Comparison of ENCODE assay signal across 18 cellular contexts in the genomic region with DNA sequence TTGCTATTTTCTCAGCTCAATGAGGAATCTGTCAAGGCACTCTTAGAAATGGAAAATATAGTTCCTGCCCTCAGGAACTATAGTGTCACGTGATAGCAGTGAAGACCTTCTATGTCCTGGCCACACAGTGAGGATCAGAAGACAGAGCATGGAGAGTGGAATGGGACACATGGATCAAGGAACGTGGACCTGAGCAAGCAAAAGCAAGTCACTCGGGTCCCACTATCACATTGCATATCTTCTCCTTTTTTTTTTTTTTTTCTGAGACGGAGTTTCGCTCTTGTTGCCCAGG. TPM values are rescaled to one million over a fixed set of nuclear protein-coding genes. Genes with fewer than 3 reads are reported as not detected.
DNase-seq lines count a peak whose midpoint lies in the region; ATAC-seq and TF ChIP-seq lines count a peak whose summit lies in the region.
"Had no signal": no experiment of that assay in that cellular context is flagged by ENCODE, and none has a peak within 500 bp of the region (broad histone marks: within the 10 kb centered on the region; RNA-seq: fewer than 3 reads in every experiment).

No MANE protein-coding gene starts in this region.

- H3K9ac ChIP-seq in fibroblast of lung (ENCODE audit: insufficient read depth, low read length) = no peak overlapping the region

- no peaks in the 10 kb centered on the region for H4K20me1 ChIP-seq in fibroblast of lung (ENCODE audit: control insufficient read depth, extremely low read depth, insufficient read depth, low read length)

- H3K27ac Mint-ChIP-seq in activated CD4-positive, alpha-beta T cell treated with anti-CD3 and anti-CD28 coated beads, Interleukin-2, amount 10 ng/mL, durations not matched to agents 7 days and 5 days = peak overlapping the region; percentile 92
- H3K27ac Mint-ChIP-seq in stimulated activated naive CD8-positive, alpha-beta T cell treated with anti-CD3 and anti-CD28 coated beads, Interleukin-15, amount 100 ng/mL, for 72 hours = no peak overlapping the region

- TF ChIP-seq CTCF in RWPE1 (conservative IDR thresholded peaks at IDR 0.05; ENCODE audit: low read depth) = no peak
- TF ChIP-seq CTCF in fibroblast of lung (conservative IDR thresholded peaks at IDR 0.05 in 1 of 2, IDR thresholded peaks at IDR 0.05 in 1 of 2; ENCODE audit: low read depth in 1 of 2, low read length in 2 of 2) = no peak

- no peak for ATAC-seq in stimulated activated naive CD8-positive, alpha-beta T cell treated with anti-CD3 and anti-CD28 coated beads, Interleukin-15, amount 100 ng/mL, for 72 hours

- peaks cover 77% of the 10 kb centered on the region for H3K4me1 ChIP-seq in fibroblast of lung (ENCODE audit: control insufficient read depth, extremely low read depth, insufficient read depth, low read length)

- no peaks in the 10 kb centered on the region for H3K27me3 Mint-ChIP-seq in activated CD4-positive, alpha-beta T cell treated with anti-CD3 and anti-CD28 coated beads, Interleukin-2, amount 10 ng/mL, durations not matched to agents 7 days and 5 days
- H3K27me3 Mint-ChIP-seq in stimulated activated naive CD8-positive, alpha-beta T cell treated with anti-CD3 and anti-CD28 coated beads, Interleukin-15, amount 100 ng/mL, for 72 hours = peaks cover 18% of the 10 kb centered on the region

- peaks cover 8% of the 10 kb centered on the region for H3K36me3 ChIP-seq in fibroblast of lung (ENCODE audit: control insufficient read depth, insufficient read depth, low read length)
- H3K36me3 ChIP-seq: colonic mucosa, upper lobe of left lung had no signal

- H3K9me3 ChIP-seq in fibroblast of lung (ENCODE audit: control insufficient read depth, insufficient read depth, low read depth, low read length) = no peaks in the 10 kb centered on the region
- H3K9me3 ChIP-seq: colonic mucosa, mucosa of descending colon, upper lobe of left lung had no signal

- no peak for DNase-seq in activated CD4-positive, alpha-beta T cell treated with anti-CD3 and anti-CD28 coated beads, Interleukin-2, amount 10 ng/mL, durations not matched to agents 7 days and 5 days
- DNase-seq in activated CD4-positive, alpha-beta T cell treated with anti-CD3 and anti-CD28 coated beads, Interleukin-2, amount 50 U/mL, for 48 hours = no peak
- DNase-seq in RWPE1 (ENCODE audit: low spot score) (no peak), fibroblast of lung (ENCODE audit: low read depth in 2 of 2) (no peak), NCI-H2227 (lab: John Stamatoyannopoulos, UW; ENCODE audit: unreplicated experiment) (no peak), HT-29 (ENCODE audit: low spot score) (no peak), mucosa of gallbladder (ENCODE audit: low spot score) (no peak)
- no peak for DNase-seq in stimulated activated naive CD8-positive, alpha-beta T cell treated with anti-CD3 and anti-CD28 coated beads, Interleukin-15, amount 100 ng/mL, for 72 hours
- DNase-seq: activated effector memory CD4-positive, alpha-beta T cell treated with anti-CD3 and anti-CD28 coated beads, Interleukin-2, amount 50 U/mL, for 16 hours; colonic mucosa; DND-41; foreskin fibroblast; mucosa of descending colon; NCI-H1048; NCI-H446; SHP77; upper lobe of left lung had no signal

- peaks cover 97% of the 10 kb centered on the region for H3K79me2 ChIP-seq in fibroblast of lung (ENCODE audit: control insufficient read depth, insufficient read depth, low read length)

- H3K27ac ChIP-seq in RWPE1 (peak overlapping the region; percentile 53), fibroblast of lung (ENCODE audit: insufficient read depth, low read length) (peak overlapping the region; percentile 50)

- peaks cover 61% of the 10 kb centered on the region for H3K36me3 Mint-ChIP-seq in activated CD4-positive, alpha-beta T cell treated with anti-CD3 and anti-CD28 coated beads, Interleukin-2, amount 10 ng/mL, durations not matched to agents 7 days and 5 days (ENCODE audit: low read depth)

- H2AFZ ChIP-seq in fibroblast of lung (ENCODE audit: low read length) = no peak overlapping the region

- no peaks in the 10 kb centered on the region for H3K27me3 ChIP-seq in fibroblast of lung (ENCODE audit: control insufficient read depth, insufficient read depth, low read length)
- H3K27me3 ChIP-seq: colonic mucosa, upper lobe of left lung had no signal

- H3K9me3 Mint-ChIP-seq in activated CD4-positive, alpha-beta T cell treated with anti-CD3 and anti-CD28 coated beads, Interleukin-2, amount 10 ng/mL, durations not matched to agents 7 days and 5 days = peaks cover 5% of the 10 kb centered on the region
- H3K9me3 Mint-ChIP-seq in stimulated activated naive CD8-positive, alpha-beta T cell treated with anti-CD3 and anti-CD28 coated beads, Interleukin-15, amount 100 ng/mL, for 72 hours = peaks cover 0 to 6% of the 10 kb centered on the region in 2 donors

- POLR2A ChIA-PET in activated CD4-positive, alpha-beta T cell treated with anti-CD3 and anti-CD28 coated beads, Interleukin-2, amount 10 ng/mL, durations not matched to agents 7 days and 5 days (lab: Charles Lee) = no interaction called here
- POLR2A ChIA-PET in RWPE1 (lab: Yijun Ruan, JAX; ENCODE audit: low non-redundant PET) = no interaction called here

- H3K4me2 ChIP-seq in fibroblast of lung (ENCODE audit: extremely low read depth, insufficient read depth, low read length) = no peak overlapping the region

- H3K4me3 Mint-ChIP-seq in activated CD4-positive, alpha-beta T cell treated with anti-CD3 and anti-CD28 coated beads, Interleukin-2, amount 10 ng/mL, durations not matched to agents 7 days and 5 days = no peak overlapping the region
- peak overlapping the region; percentile 37 to 68 for H3K4me3 Mint-ChIP-seq in stimulated activated naive CD8-positive, alpha-beta T cell treated with anti-CD3 and anti-CD28 coated beads, Interleukin-15, amount 100 ng/mL, for 72 hours

- H3K4me3 ChIP-seq in fibroblast of lung (replicated peaks in 1 of 4; ENCODE audit: control extremely low read depth in 1 of 4, insufficient read depth in 1 of 4, low read depth in 3 of 4, low read length in 4 of 4) = no peak overlapping the region
- H3K4me3 ChIP-seq: colonic mucosa, HAP-1, mucosa of descending colon, upper lobe of left lung had no signal

- H3K4me1 Mint-ChIP-seq in activated CD4-positive, alpha-beta T cell treated with anti-CD3 and anti-CD28 coated beads, Interleukin-2, amount 10 ng/mL, durations not matched to agents 7 days and 5 days = peaks cover 96% of the 10 kb centered on the region
- peaks cover 100% of the 10 kb centered on the region for H3K4me1 Mint-ChIP-seq in stimulated activated naive CD8-positive, alpha-beta T cell treated with anti-CD3 and anti-CD28 coated beads, Interleukin-15, amount 100 ng/mL, for 72 hours

- CTCF ChIA-PET in activated CD4-positive, alpha-beta T cell treated with anti-CD3 and anti-CD28 coated beads, Interleukin-2, amount 10 ng/mL, durations not matched to agents 7 days and 5 days (lab: Charles Lee) = interaction anchor here (0.6 to 2.9 kb wide), 7 partner anchors 10 to 152 kb away, joined by 3 to 10 read pairs (median 4); a partner anchor contains a TSS
- CTCF ChIA-PET in RWPE1 (lab: Yijun Ruan, JAX) = no interaction called here

RNA-seq across cellular contexts. Expression of a gene that starts 21.2 kb away (rescaled TPM):
- 10 to 100 TPM; 81.6 to 83.9 TPM for total RNA-seq in activated CD4-positive, alpha-beta T cell treated with anti-CD3 and anti-CD28 coated beads, Interleukin-2, amount 10 ng/mL, durations not matched to agents 7 days and 5 days
- 48.8 and 69.9 TPM in 2 replicates for total RNA-seq in fibroblast of lung
- 173 and 210 TPM in 2 replicates for polyA plus RNA-seq in fibroblast of lung
- polyA plus RNA-seq in fibroblast of lung (2012) = 201 and 211 TPM in 2 replicates
- polyA minus RNA-seq in fibroblast of lung (ENCODE audit: low replicate concordance) = 738 and 1,027 TPM in 2 replicates
- 63.5 and 82.5 TPM in 2 replicates for total RNA-seq in HT-29 (2014; rRNA removed; shearing (Covaris generic))
- 59.0 TPM for total RNA-seq in mucosa of gallbladder
